8 cellular contexts compared by ENCODE assay signal in genomic region chr3:40299721-40300335, GRCh38. TPM values are rescaled to one million over a fixed set of nuclear protein-coding genes. Genes with fewer than 3 reads are reported as not detected.
DNase-seq lines count a peak whose midpoint lies in the region; ATAC-seq and TF ChIP-seq lines count a peak whose summit lies in the region.

No MANE protein-coding gene starts in this region.

- no peak for TF ChIP-seq CTCF in gastroesophageal sphincter (IDR thresholded peaks at IDR 0.05)

- ATAC-seq in gastroesophageal sphincter (peak; percentile 77), sciatic nerve (peak; percentile 93), GM21717 (IDR thresholded peaks at IDR 0.05; ENCODE audit: unreplicated experiment) (no peak)

- H3K27me3 ChIP-seq in GM23248 (replicated peaks; ENCODE audit: insufficient read depth) (no peaks in the 10 kb centered on the region), gastroesophageal sphincter (no peaks in the 10 kb centered on the region)

- H3F3A ChIP-seq in GM23248 (ENCODE audit: insufficient read depth): peaks cover 13% of the 10 kb centered on the region

- no peak for TF ChIP-seq EP300 in gastroesophageal sphincter (IDR thresholded peaks at IDR 0.05)

- intact Hi-C loops in sciatic nerve (cut with DNase I): no loop called here

- TF ChIP-seq POLR2A in gastroesophageal sphincter (IDR thresholded peaks at IDR 0.05): no peak

- peak overlapping the region; percentile 39 for H2AFZ ChIP-seq in GM23248

- peak; percentile 82 for DNase-seq in GM23248
- peak; percentile 97 for DNase-seq in SKM-1 treated with dmso at 0.1 percent for 144 hours (lab: John Stamatoyannopoulos, UW; ENCODE audit: unreplicated experiment)
- no peak for DNase-seq in sciatic nerve (ENCODE audit: low spot score)
- no peak for DNase-seq in stimulated activated CD4-positive, alpha-beta T cell treated with anti-CD3 and anti-CD28 coated beads, Interleukin-2, amount 100 ng/mL, for 24 hours
- no peak for DNase-seq in NCI-H1092 treated with DMSO at 0.1 percent for 48 hours (lab: John Stamatoyannopoulos, UW)
- no peak for DNase-seq in NCI-H345 treated with DMSO at 0.1 percent for 48 hours (lab: John Stamatoyannopoulos, UW; ENCODE audit: unreplicated experiment)

- H3K36me3 ChIP-seq in GM23248 (ENCODE audit: low read depth) (no peaks in the 10 kb centered on the region), gastroesophageal sphincter (peaks cover 0 to 31% of the 10 kb centered on the region in 2 donors)

- H3K4me3 ChIP-seq in GM23248: peak overlapping the region; percentile 36; the same call in 1 of the 2 replicates
- no peak overlapping the region for H3K4me3 ChIP-seq in gastroesophageal sphincter

- peak overlapping the region; percentile 32; the same call in 1 of the 2 replicates for H3K9ac ChIP-seq in GM23248

- WGBS in GM23248 (ENCODE audit: low coverage in 1 of 2, low lambda C conversion rate in 2 of 2, missing lambda C conversion rate in 2 of 2), 2 experiments: 32 to 40% methylated on average over 3 of the region's 3 CpGs
- 70 to 91% methylated on average over 3 of the region's 3 CpGs for WGBS in gastroesophageal sphincter (ENCODE audit: low coverage in 1 of 2), 2 donors

- in situ Hi-C loops in GM23248 (cut with MboI): no loop called here

- H3K4me2 ChIP-seq in GM23248 (ENCODE audit: unreplicated experiment): peak overlapping the region; percentile 25

- H3K27ac ChIP-seq in GM23248 (peak overlapping the region; percentile 78), gastroesophageal sphincter (no peak overlapping the region)

- H3K9me2 ChIP-seq in GM23248 (ENCODE audit: insufficient read depth): 0 out of 2 replicates have a peak, but pooled peaks cover 4% of the 10 kb centered on the region

- H3K79me2 ChIP-seq in GM23248 (ENCODE audit: insufficient read depth): no peaks in the 10 kb centered on the region

- no peaks in the 10 kb centered on the region for H3K9me3 ChIP-seq in GM23248 (ENCODE audit: low read depth)
- no peaks in the 10 kb centered on the region for H3K9me3 ChIP-seq in gastroesophageal sphincter

- no peaks in the 10 kb centered on the region for H4K20me1 ChIP-seq in GM23248 (ENCODE audit: insufficient read depth)

- H3K4me1 ChIP-seq in GM23248 (ENCODE audit: insufficient read depth) (peaks cover 21% of the 10 kb centered on the region), gastroesophageal sphincter (peaks cover 0 to 15% (median 6%) of the 10 kb centered on the region in 3 donors)

RNA-seq across cellular contexts. Expression of gene EIF1B, which starts 9.7 kb away (rescaled TPM):
- total RNA-seq in GM23248 (2014; rRNA removed; shearing (Covaris generic)): 20.2 and 25.5 TPM in 2 replicates
- 81.6 and 87.4 TPM in 2 replicates for polyA plus RNA-seq in GM23248 (2016; fragmentation: Nextera tagmentation; extraction: Ambion mirVana)
- 10 to 100 TPM; 26.8 to 49.2 (median 38.0) TPM for total RNA-seq in gastroesophageal sphincter
- 63.7 TPM for total RNA-seq in sciatic nerve

Comparison
In these comparisons a context has a peak if more than half of its experiments do, and no peak if none do; other contexts are left out.
1. DNase-seq: peak in GM23248 (single experiment) and SKM-1 treated with dmso at 0.1 percent for 144 hours (single experiment); none in sciatic nerve (single experiment), stimulated activated CD4-positive, alpha-beta T cell treated with anti-CD3 and anti-CD28 coated beads, Interleukin-2, amount 100 ng/mL, for 24 hours (0 of 2), NCI-H1092 treated with DMSO at 0.1 percent for 48 hours (single experiment) and NCI-H345 treated with DMSO at 0.1 percent for 48 hours (single experiment).